ENCODE assay signal across 1 cellular context in genomic region chr11:2256293-2256913, GRCh38.
TF ChIP-seq lines count a peak whose summit lies in the region.

No MANE protein-coding gene starts in this region.

TF ChIP-seq in HepG2, 621 proteins besides CTCF, POLR2A, EP300 and RAD21:
- TF ChIP-seq ZNF263 (CRISPR knock-in tag; IDR thresholded peaks at IDR 0.05), result peak; percentile 53; the same call in 1 of the 2 replicates
- TF ChIP-seq MNT (IDR thresholded peaks at IDR 0.05), result peak; percentile 35; the same call in 1 of the 2 replicates
- no peak for TF ChIP-seq ZNF563 (CRISPR knock-in tag; IDR thresholded peaks at IDR 0.05)
